In the genomic region with DNA sequence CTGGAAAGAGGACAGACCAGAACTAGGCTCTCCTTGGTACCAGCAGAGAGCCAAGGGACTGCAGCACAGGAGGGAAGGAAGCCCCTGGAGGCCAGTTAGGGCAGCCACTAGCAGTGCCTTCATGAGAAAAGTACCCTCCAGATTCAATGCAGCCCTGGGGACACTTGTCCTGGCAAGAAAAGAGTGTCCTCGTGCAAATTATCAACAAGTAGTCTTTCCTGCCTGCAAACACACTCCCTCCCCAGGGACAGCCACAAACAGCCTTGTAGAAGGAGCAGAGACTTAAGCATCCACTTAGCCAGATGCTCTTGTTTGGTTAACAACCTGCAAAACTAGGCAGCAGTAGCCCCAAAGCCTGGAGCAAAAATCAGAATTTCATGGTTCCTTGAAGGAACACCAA, we compare ENCODE assay signal across 11 cellular contexts. TPM values are rescaled to one million over a fixed set of nuclear protein-coding genes. Genes with fewer than 3 reads are reported as not detected.
A peak's percentile ranks its signal among the peaks of the same experiment; 100 is the strongest.
DNase-seq lines count a peak whose midpoint lies in the region; ATAC-seq, FAIRE-seq and TF ChIP-seq lines count a peak whose summit lies in the region.
"Had no signal": no experiment of that assay in that cellular context is flagged by ENCODE, and none has a peak within 500 bp of the region (broad histone marks: within the 10 kb centered on the region; RNA-seq: fewer than 3 reads in every experiment).

No MANE protein-coding gene starts in this region.

- H3K4me3 ChIP-seq in mammary epithelial cell (replicated peaks in 1 of 3; ENCODE audit: insufficient read depth in 1 of 3, low read depth in 2 of 3, low read length in 3 of 3) (no peak overlapping the region), osteoblast (ENCODE audit: insufficient read depth, low read length) (no peak overlapping the region)

- no TSS peak for BruUV-seq in mammary epithelial cell (replicated peaks; lab: Mats Ljungman, UMichigan)

- no peak overlapping the region for H2AFZ ChIP-seq in mammary epithelial cell (ENCODE audit: low read depth, low read length)
- H2AFZ ChIP-seq in osteoblast (ENCODE audit: low read length), result no peak overlapping the region

- intact Hi-C loops in mammary epithelial cell (cut with micrococcal nuclease), result no loop called here

- H3K4me1 ChIP-seq in mammary epithelial cell (ENCODE audit: insufficient read depth, low read length) (peaks cover 13% of the 10 kb centered on the region), osteoblast (ENCODE audit: insufficient read depth, low read length) (peaks cover 11% of the 10 kb centered on the region)

- H4K20me1 ChIP-seq in mammary epithelial cell (ENCODE audit: insufficient read depth, low read length) (no peaks in the 10 kb centered on the region), osteoblast (ENCODE audit: insufficient read depth, low read length) (no peaks in the 10 kb centered on the region)

- CTCF ChIA-PET in mammary epithelial cell (lab: Charles Lee; ENCODE audit: low non-redundant PET), result no interaction called here

- DNase-seq in DMS79 treated with DMSO at 0.1 percent for 48 hours (lab: John Stamatoyannopoulos, UW) (peak; percentile 92), M059J (ENCODE audit: low read depth) (peak; percentile 22), mammary epithelial cell (peak; percentile 11), osteoblast (ENCODE audit: insufficient read length, low spot score, missing footprints) (peak; percentile 55), ureter (ENCODE audit: low spot score) (no peak), frontal cortex (ENCODE audit: low spot score in 2 of 2) (no peak), DMS153 (lab: John Stamatoyannopoulos, UW) (no peak)
- DNase-seq: activated CD4-positive, CD25-positive, alpha-beta regulatory T cell treated with anti-CD3 and anti-CD28 coated beads, Interleukin-2, amount 50 U/mL, for 72 hours; activated gamma-delta T cell; effector CD4-positive, alpha-beta T cell had no signal

- no peak for FAIRE-seq in frontal cortex (lab: Jason Lieb, UNC)

- H3K79me2 ChIP-seq in mammary epithelial cell (ENCODE audit: insufficient read depth, low read length), result no peaks in the 10 kb centered on the region
- no peaks in the 10 kb centered on the region for H3K79me2 ChIP-seq in osteoblast (ENCODE audit: insufficient read depth, low read length)

- in situ Hi-C loops in mammary epithelial cell (cut with MboI; ENCODE audit: low sequenced_read_pairs in 2 of 2), result no loop called here

- H3K9ac ChIP-seq in mammary epithelial cell (ENCODE audit: insufficient read depth, low read length), result no peak overlapping the region

- H3K4me2 ChIP-seq in mammary epithelial cell (ENCODE audit: insufficient read depth, low read depth, low read length), result no peak overlapping the region
- H3K4me2 ChIP-seq in osteoblast (ENCODE audit: insufficient read depth, low read length), result peak overlapping the region; percentile 69

- ATAC-seq in GM21381 (IDR thresholded peaks at IDR 0.05; ENCODE audit: unreplicated experiment), result no peak

- TF ChIP-seq CTCF in mammary epithelial cell (conservative IDR thresholded peaks at IDR 0.05 in 1 of 2, IDR thresholded peaks at IDR 0.05 in 1 of 2; ENCODE audit: extremely low read depth in 1 of 2, insufficient read depth in 1 of 2, low read depth in 1 of 2, low read length in 2 of 2), result peak in 1 of 2 donors; percentile 20
- peak; percentile 12 for TF ChIP-seq CTCF in osteoblast (IDR thresholded peaks at IDR 0.05; ENCODE audit: extremely low read depth, low read depth, low read length)

- dilution Hi-C loops in mammary epithelial cell (cut with HindIII; ENCODE audit: low sequenced_read_pairs), result no loop called here

- H3K27me3 ChIP-seq in mammary epithelial cell (ENCODE audit: insufficient read depth, low read length), result no peaks in the 10 kb centered on the region
- no peaks in the 10 kb centered on the region for H3K27me3 ChIP-seq in osteoblast (ENCODE audit: insufficient read depth, low read length)

- H3K27ac ChIP-seq in mammary epithelial cell (ENCODE audit: insufficient read depth, low read depth, low read length), result no peak overlapping the region
- no peak overlapping the region for H3K27ac ChIP-seq in osteoblast (ENCODE audit: low read depth, low read length)

- 0% methylated on average over 1 of the region's 1 CpG for WGBS in mammary epithelial cell (ENCODE audit: low coverage, missing lambda C conversion rate)

- no peaks in the 10 kb centered on the region for H3K9me3 ChIP-seq in mammary epithelial cell (replicated peaks; ENCODE audit: insufficient read depth, low read length)
- no peaks in the 10 kb centered on the region for H3K9me3 ChIP-seq in osteoblast (ENCODE audit: low read depth, low read length)

- H3K36me3 ChIP-seq in mammary epithelial cell (ENCODE audit: insufficient read depth, low read length), result no peaks in the 10 kb centered on the region
- H3K36me3 ChIP-seq in osteoblast (ENCODE audit: insufficient read depth, low read length), result peaks cover 7% of the 10 kb centered on the region

RNA-seq across cellular contexts. Expression of gene CENPV, which starts 24.3 kb away (rescaled TPM):
- 9.2 and 10.5 TPM in 2 replicates for total RNA-seq in M059J (2014; rRNA removed; shearing (Covaris generic))
- total RNA-seq in mammary epithelial cell (1 to 10 TPM; 5.5 to 7.8 TPM), osteoblast (5.1 and 6.8 TPM in 2 replicates), ureter (44.0 TPM), frontal cortex (97.8 TPM)
- polyA plus RNA-seq in mammary epithelial cell, result 7.1 TPM
- polyA minus RNA-seq in mammary epithelial cell, result not detected

RNA-seq across cellular contexts. Expression of gene UBB, which starts 51.9 kb away (rescaled TPM):
- total RNA-seq in M059J (2014; rRNA removed; shearing (Covaris generic)), result 1,843 and 2,251 TPM in 2 replicates
- total RNA-seq in mammary epithelial cell, result 100 to 1,000 TPM; 633 to 696 TPM
- polyA plus RNA-seq in mammary epithelial cell, result 999 TPM
- polyA minus RNA-seq in mammary epithelial cell, result 1,322 TPM
- total RNA-seq in osteoblast, result 1,190 and 1,199 TPM in 2 replicates
- total RNA-seq in ureter, result 1,159 TPM
- total RNA-seq in frontal cortex, result 1,503 TPM

Comparison
In these comparisons a context has a peak if more than half of its experiments do, and no peak if none do; other contexts are left out.
1. DNase-seq: peak in DMS79 treated with DMSO at 0.1 percent for 48 hours (single experiment), M059J (single experiment), mammary epithelial cell (single experiment) and osteoblast (single experiment); none in ureter (single experiment), frontal cortex (0 of 2) and DMS153 (single experiment).